Comparison of ENCODE assay signal across 8 cellular contexts in the genomic region with DNA sequence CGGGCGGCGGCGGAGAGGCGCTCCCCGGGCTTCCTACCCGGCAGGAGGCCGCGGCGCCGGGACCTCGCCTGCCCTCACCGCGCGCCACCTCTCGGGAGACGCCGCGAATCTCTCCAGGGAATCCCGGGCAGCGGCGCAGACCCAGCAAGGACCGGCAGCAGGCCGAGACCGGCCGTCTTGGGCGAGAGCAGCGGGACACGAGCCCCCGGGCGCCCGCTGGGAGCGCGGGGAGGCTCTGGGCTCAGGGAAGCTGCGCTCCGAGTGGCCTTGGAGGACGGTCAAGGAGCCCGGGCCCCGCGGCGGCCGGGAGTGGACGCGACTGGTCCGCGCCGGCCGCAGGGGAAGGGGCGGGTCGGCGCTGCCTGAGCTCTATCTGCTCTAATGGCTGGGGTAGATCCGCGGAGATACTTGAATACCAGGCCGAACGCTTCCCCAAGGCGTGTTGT. TPM values are rescaled to one million over a fixed set of nuclear protein-coding genes. Genes with fewer than 3 reads are reported as not detected.
DNase-seq lines count a peak whose midpoint lies in the region; ATAC-seq and TF ChIP-seq lines count a peak whose summit lies in the region.

No MANE protein-coding gene starts in this region.

- ATAC-seq in Right ventricle myocardium inferior (peak; percentile 61), HG03571 (IDR thresholded peaks at IDR 0.05; ENCODE audit: unreplicated experiment) (peak; percentile 18), HG03378 (IDR thresholded peaks at IDR 0.05; ENCODE audit: unreplicated experiment) (no peak)

- no peak for TF ChIP-seq CTCF in chondrocyte (IDR thresholded peaks at IDR 0.05)

- no peak overlapping the region for H3K27ac ChIP-seq in mesodermal cell (ENCODE audit: low read depth, low read length, severe bottlenecking)

- no peaks in the 10 kb centered on the region for H3K36me3 ChIP-seq in mesodermal cell (ENCODE audit: control insufficient read depth, insufficient read depth, low read length)

- H3K4me3 Mint-ChIP-seq in chondrocyte (ENCODE audit: unreplicated experiment): peak overlapping the region; percentile 69

- 0 to 1% methylated on average over 41 to 53 of the region's 56 CpGs for WGBS in mesodermal cell (ENCODE audit: insufficient coverage in 2 of 2), 2 experiments

- peaks cover 6% of the 10 kb centered on the region for H3K9me3 Mint-ChIP-seq in chondrocyte (ENCODE audit: low read depth)

- peak overlapping the region; percentile 39 for H3K4me3 ChIP-seq in mesodermal cell (ENCODE audit: extremely low read depth, insufficient read depth, low read length, poor library complexity, severe bottlenecking)

- H3K4me1 ChIP-seq in mesodermal cell (ENCODE audit: control insufficient read depth, insufficient read depth, low read length, poor library complexity, severe bottlenecking): peaks cover 5% of the 10 kb centered on the region

- intact Hi-C loops in Right ventricle myocardium inferior (cut with DNase I) (loop anchor here (10.0 kb wide), 1 partner anchor 130 kb away; no protein-coding TSS in a partner anchor), cardiac septum (cut with DNase I) (loop anchor here (10.0 kb wide), 2 partner anchors 130 to 590 kb away; no protein-coding TSS in a partner anchor)

- no peak overlapping the region for H3K27ac Mint-ChIP-seq in chondrocyte (ENCODE audit: unreplicated experiment)

- peaks cover 67% of the 10 kb centered on the region for H3K27me3 Mint-ChIP-seq in chondrocyte (ENCODE audit: low read depth)

- no peaks in the 10 kb centered on the region for H3K36me3 Mint-ChIP-seq in chondrocyte (ENCODE audit: low read depth)

- no peak for DNase-seq in Right ventricle myocardium inferior (ENCODE audit: missing footprints)
- DNase-seq in cardiac septum (ENCODE audit: low spot score): no peak
- no peak for DNase-seq in chondrocyte (ENCODE audit: low spot score)
- DNase-seq in GM19238 (ENCODE audit: insufficient read length, low spot score): no peak
- no peak for DNase-seq in NCI-H2196 (lab: John Stamatoyannopoulos, UW; ENCODE audit: unreplicated experiment)

- H3K4me1 Mint-ChIP-seq in chondrocyte (ENCODE audit: low read depth): peaks cover 11% of the 10 kb centered on the region

- H3K9me3 ChIP-seq in mesodermal cell (ENCODE audit: control insufficient read depth, low read length): no peaks in the 10 kb centered on the region

RNA-seq across cellular contexts. Expression of a gene that starts 14.7 kb away (rescaled TPM):
- total RNA-seq in Right ventricle myocardium inferior (not detected), cardiac septum (not detected), chondrocyte (not detected in 3 replicates)
- 16.1 TPM for polyA plus RNA-seq in mesodermal cell (2013, experiment 1 of 2)
- 22.0 TPM for polyA plus RNA-seq in mesodermal cell (2013, experiment 2 of 2)

RNA-seq across cellular contexts. Expression of a gene that starts 34.1 kb away (rescaled TPM):
- total RNA-seq in Right ventricle myocardium inferior (not detected), cardiac septum (not detected), chondrocyte (not detected in 3 replicates)
- 3.4 TPM for polyA plus RNA-seq in mesodermal cell (2013, experiment 1 of 2)
- polyA plus RNA-seq in mesodermal cell (2013, experiment 2 of 2): 4.1 TPM

RNA-seq across cellular contexts. Expression of a gene that starts 34.6 kb away (rescaled TPM):
- not detected for total RNA-seq in Right ventricle myocardium inferior
- total RNA-seq in cardiac septum: not detected
- not detected in 3 replicates for total RNA-seq in chondrocyte
- not detected for polyA plus RNA-seq in mesodermal cell (2013, experiment 1 of 2)
- polyA plus RNA-seq in mesodermal cell (2013, experiment 2 of 2): not detected
